Comparison of ENCODE assay signal across 9 cellular contexts in the genomic region with DNA sequence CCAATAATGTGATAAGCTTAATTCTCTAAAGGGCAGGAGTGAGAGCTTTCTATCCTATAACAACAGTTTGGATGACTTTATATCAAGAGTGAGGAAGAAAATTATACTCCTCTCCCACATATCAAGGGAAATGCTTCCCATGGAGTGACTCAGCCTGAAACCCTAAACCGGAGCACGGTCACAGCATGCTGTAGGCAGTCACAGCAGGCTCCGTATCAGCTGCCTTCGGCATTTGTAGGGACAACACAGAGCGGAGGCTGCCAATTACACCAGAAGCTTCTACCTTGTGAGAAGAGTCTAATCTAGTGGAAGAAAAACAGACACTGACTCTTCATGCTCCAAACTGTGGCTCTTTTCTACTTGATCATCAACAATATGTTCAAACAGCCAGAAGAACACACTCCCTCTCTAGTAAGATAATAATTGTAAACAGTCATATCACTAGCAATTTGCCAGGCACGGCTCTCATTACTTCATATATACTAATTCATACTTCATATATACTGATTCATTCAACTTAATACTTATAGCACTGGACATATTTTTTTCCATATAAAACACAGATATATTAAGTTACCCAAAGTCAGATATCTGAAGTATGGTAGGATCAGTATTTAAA.
DNase-seq lines count a peak whose midpoint lies in the region; ATAC-seq lines count a peak whose summit lies in the region.
"Had no signal": no experiment of that assay in that cellular context is flagged by ENCODE, and none has a peak within 500 bp of the region (broad histone marks: within the 10 kb centered on the region; RNA-seq: fewer than 3 reads in every experiment).

No MANE protein-coding gene starts in this region.

- H3K9me3 ChIP-seq in iPS DF 6.9 (ENCODE audit: control insufficient read depth, insufficient read depth, low read length), result no peaks in the 10 kb centered on the region
- H3K9me3 ChIP-seq: BLaER1 treated with 17β-estradiol and CSF1 and Interleukin-3, amounts not matched to agents 10 nM and 100 nM had no signal

- no peak overlapping the region for H3K4me3 ChIP-seq in iPS DF 6.9 (ENCODE audit: low read length)
- H3K4me3 ChIP-seq: BLaER1 treated with 17β-estradiol and CSF1 and Interleukin-3, amounts not matched to agents 10 nM and 100 nM had no signal

- no peaks in the 10 kb centered on the region for H3K27me3 ChIP-seq in iPS DF 6.9 (ENCODE audit: control insufficient read depth, insufficient read depth, low read length)
- H3K27me3 ChIP-seq: BLaER1 treated with 17β-estradiol and CSF1 and Interleukin-3, amounts not matched to agents 10 nM and 100 nM had no signal

- 100% methylated on average over 1 of the region's 6 CpGs for WGBS in iPS DF 6.9 (ENCODE audit: insufficient coverage, insufficient read length)

- ATAC-seq in GM18868 (IDR thresholded peaks at IDR 0.05; ENCODE audit: unreplicated experiment), result no peak
- no peak for ATAC-seq in GM19463 (IDR thresholded peaks at IDR 0.05; ENCODE audit: unreplicated experiment)

- no peaks in the 10 kb centered on the region for H3K36me3 ChIP-seq in iPS DF 6.9 (ENCODE audit: control insufficient read depth, insufficient read depth, low read length)
- H3K36me3 ChIP-seq: BLaER1 treated with 17β-estradiol and CSF1 and Interleukin-3, amounts not matched to agents 10 nM and 100 nM had no signal

- DNase-seq in AG08395 (ENCODE audit: low spot score), result peak; percentile 62
- DNase-seq in NCI-H1436 treated with DMSO at 0.1 percent for 48 hours (lab: John Stamatoyannopoulos, UW), result peak; percentile 13
- DNase-seq in iPS DF 6.9 (ENCODE audit: low read depth, low spot score), result peak; percentile 48
- no peak for DNase-seq in putamen (ENCODE audit: low spot score)
- DNase-seq in activated naive CD4-positive, alpha-beta T cell (lab: John Stamatoyannopoulos, UW), result no peak

- H3K27ac ChIP-seq in angular gyrus (ENCODE audit: low read depth, low read length), result peak overlapping the region; percentile 16
- no peak overlapping the region for H3K27ac ChIP-seq in iPS DF 6.9 (ENCODE audit: low read length)
- H3K27ac ChIP-seq: BLaER1 treated with 17β-estradiol and CSF1 and Interleukin-3, amounts not matched to agents 10 nM and 100 nM had no signal

- H3K4me1 ChIP-seq in iPS DF 6.9 (ENCODE audit: control insufficient read depth, insufficient read depth, low read length), result peaks cover 5% of the 10 kb centered on the region
- H3K4me1 ChIP-seq: BLaER1 treated with 17β-estradiol and CSF1 and Interleukin-3, amounts not matched to agents 10 nM and 100 nM had no signal

Comparison
In these comparisons a context has a peak if more than half of its experiments do, and no peak if none do; other contexts are left out.
1. DNase-seq: peak in AG08395 (single experiment), NCI-H1436 treated with DMSO at 0.1 percent for 48 hours (single experiment) and iPS DF 6.9 (single experiment); none in putamen (single experiment) and activated naive CD4-positive, alpha-beta T cell (0 of 4).